ENCODE assay signal across 9 cellular contexts in the genomic region with DNA sequence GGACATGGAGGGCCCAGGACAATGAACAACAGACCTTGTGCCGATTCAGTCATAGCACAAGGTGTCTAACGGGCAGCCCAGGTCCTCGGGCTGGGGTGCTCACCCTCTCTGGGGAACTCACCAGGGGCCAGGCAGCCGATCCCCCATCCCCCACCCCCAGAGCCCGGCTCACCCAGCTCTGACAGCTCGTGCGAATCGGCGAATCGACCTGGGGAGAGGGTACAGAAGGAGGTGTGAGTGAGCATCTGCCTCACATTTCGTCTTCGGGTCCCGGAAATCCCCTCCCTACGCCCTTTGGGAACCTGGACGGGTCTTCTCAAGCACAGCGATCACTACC. TPM values are rescaled to one million over a fixed set of nuclear protein-coding genes. Genes with fewer than 3 reads are reported as not detected.
DNase-seq lines count a peak whose midpoint lies in the region; ATAC-seq and TF ChIP-seq lines count a peak whose summit lies in the region.
"Had no signal": no experiment of that assay in that cellular context is flagged by ENCODE, and none has a peak within 500 bp of the region (broad histone marks: within the 10 kb centered on the region; RNA-seq: fewer than 3 reads in every experiment).

No MANE protein-coding gene starts in this region.

- DNase-seq in Caco-2 = no peak
- DNase-seq in cardiac fibroblast (ENCODE audit: low read depth in 2 of 2) = peak in 1 of 2 donors; percentile 9
- DNase-seq in DMS153 (lab: John Stamatoyannopoulos, UW) = no peak

- H3K9me3 ChIP-seq in Caco-2 (no peaks in the 10 kb centered on the region), muscle layer of colon (ENCODE audit: low read length) (no peaks in the 10 kb centered on the region)

- H3K4me3 ChIP-seq in Caco-2 (ENCODE audit: low read depth, low read length) (peak overlapping the region; percentile 92), cardiac fibroblast (replicated peaks in 1 of 2; ENCODE audit: low read depth in 2 of 2, low read length in 2 of 2) (peak overlapping the region; percentile 63 to 94), muscle layer of colon (ENCODE audit: low read depth in 1 of 2, low read length in 2 of 2) (peak overlapping the region; percentile 86 to 99)

- TF ChIP-seq CTCF in Caco-2 (IDR thresholded peaks at IDR 0.05; ENCODE audit: insufficient read depth in 1 of 2, low read depth in 1 of 2, low read length in 1 of 2, severe bottlenecking in 1 of 2, unreplicated experiment in 1 of 2) (no peak), cardiac fibroblast (IDR thresholded peaks at IDR 0.05; ENCODE audit: low read depth, low read length) (no peak)

- BruUV-seq in Caco-2 (replicated peaks; lab: Mats Ljungman, UMichigan) = no TSS peak

- no peaks in the 10 kb centered on the region for H3K9me3 Mint-ChIP-seq in Caco-2 (ENCODE audit: unreplicated experiment)

- H3K27ac ChIP-seq in muscle layer of colon (ENCODE audit: low read depth, low read length) = peak overlapping the region; percentile 92

- H3K36me3 ChIP-seq in Caco-2 (ENCODE audit: control insufficient read depth, insufficient read depth, low read length) (peaks cover 3% of the 10 kb centered on the region), muscle layer of colon (ENCODE audit: insufficient read depth, low read length) (peaks cover 27% of the 10 kb centered on the region)

- peak overlapping the region; percentile 83 for H3K4me3 Mint-ChIP-seq in Caco-2 (ENCODE audit: unreplicated experiment)

- CTCF ChIA-PET in Caco-2 (lab: Charles Lee) = interaction anchor here (1.1 to 1.4 kb wide), 3 partner anchors 21 to 146 kb away, joined by 3 to 6 read pairs (median 4); no protein-coding TSS in a partner anchor

- peaks cover 17% of the 10 kb centered on the region for H3K4me1 ChIP-seq in Caco-2
- peaks cover 12% of the 10 kb centered on the region for H3K4me1 ChIP-seq in muscle layer of colon (ENCODE audit: insufficient read depth, low read length)

- H3K27me3 Mint-ChIP-seq in Caco-2 (ENCODE audit: insufficient read depth, unreplicated experiment) = no peaks in the 10 kb centered on the region

- peak; percentile 1 for ATAC-seq in HG03439 (IDR thresholded peaks at IDR 0.05; ENCODE audit: unreplicated experiment)
- no peak for ATAC-seq in GM19328 (IDR thresholded peaks at IDR 0.05; ENCODE audit: unreplicated experiment)
- ATAC-seq in GM19455 (IDR thresholded peaks at IDR 0.05; ENCODE audit: unreplicated experiment) = no peak
- ATAC-seq in HG02610 (IDR thresholded peaks at IDR 0.05; ENCODE audit: unreplicated experiment) = no peak

- no peaks in the 10 kb centered on the region for H3K27me3 ChIP-seq in Caco-2 (replicated peaks; ENCODE audit: control insufficient read depth, insufficient read depth, low read length)
- peaks cover 0 to 11% of the 10 kb centered on the region in 2 donors for H3K27me3 ChIP-seq in muscle layer of colon (ENCODE audit: control insufficient read depth in 1 of 2, insufficient read depth in 2 of 2, low read length in 2 of 2)

- intact Hi-C loops in Caco-2 (cut with micrococcal nuclease; ENCODE audit: unreplicated experiment) = loop anchor here (1.0 kb wide), 1 partner anchor 70 kb away; the partner anchor contains the start of gene CRY2

- peak overlapping the region; percentile 86 for H3K9ac ChIP-seq in muscle layer of colon (ENCODE audit: low read length)

- peaks cover 6% of the 10 kb centered on the region for H3K4me1 Mint-ChIP-seq in Caco-2 (ENCODE audit: low read depth, unreplicated experiment)

- POLR2A ChIA-PET in Caco-2 (lab: Charles Lee) = interaction anchor here (0.6 to 1.0 kb wide), 4 partner anchors 9 to 111 kb away, joined by 3 to 6 read pairs (median 4); no protein-coding TSS in a partner anchor

- peaks cover 26% of the 10 kb centered on the region for H3K36me3 Mint-ChIP-seq in Caco-2 (ENCODE audit: insufficient read depth, unreplicated experiment)

- peak overlapping the region; percentile 99 for H3K27ac Mint-ChIP-seq in Caco-2 (ENCODE audit: unreplicated experiment)

RNA-seq across cellular contexts. Expression of gene PEX16, which starts 0.4 kb away (rescaled TPM):
- total RNA-seq in Caco-2 (2022) = 41.4 and 45.8 TPM in 2 replicates

RNA-seq across cellular contexts. Expression of gene LARGE2, which starts 5.2 kb away (rescaled TPM):
- 62.3 and 67.4 TPM in 2 replicates for total RNA-seq in Caco-2 (2022)
- total RNA-seq: LHCN-M2 had no signal

RNA-seq across cellular contexts. Expression of gene FREY1, which starts 10.2 kb away (rescaled TPM):
- total RNA-seq in Caco-2 (2022) = 1.2 and 1.3 TPM in 2 replicates

RNA-seq across cellular contexts. Expression of gene MAPK8IP1, which starts 31.8 kb away (rescaled TPM):
- total RNA-seq in Caco-2 (2022) = 8.2 and 8.5 TPM in 2 replicates
